Comparison of ENCODE assay signal across 1 cellular context in the genomic region with DNA sequence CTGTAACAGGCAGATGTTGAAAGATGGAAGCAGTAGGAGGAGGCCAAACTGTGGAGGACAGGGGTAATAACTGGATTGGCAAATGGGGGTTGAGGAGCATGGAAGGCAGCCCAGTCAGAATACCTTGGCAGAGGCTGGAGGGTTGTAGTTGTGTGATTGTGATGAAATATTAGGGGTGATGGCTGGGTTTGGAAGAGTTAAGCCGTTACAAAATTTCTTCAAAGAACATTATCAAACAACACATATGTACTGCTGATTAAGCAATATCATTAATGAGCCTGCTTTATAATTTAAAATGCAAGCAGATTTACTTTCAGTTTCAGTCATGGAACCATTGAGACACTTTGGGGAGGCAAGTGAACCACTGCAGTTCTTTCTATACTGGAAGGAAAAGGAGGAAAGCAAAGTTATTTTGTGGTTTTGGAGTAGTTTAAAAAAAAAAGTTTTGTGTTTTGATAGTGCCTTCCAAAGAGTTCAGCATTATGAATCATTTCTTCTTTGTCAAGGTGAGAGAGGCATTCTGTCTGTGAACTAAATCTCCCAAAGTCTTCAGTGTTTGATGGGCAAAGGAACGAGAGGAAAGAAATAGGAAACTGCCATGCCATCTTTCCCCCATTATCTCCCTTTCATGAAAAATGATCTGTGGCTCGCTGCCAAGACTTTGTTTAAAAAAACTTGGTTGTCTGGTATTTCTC.
TF ChIP-seq lines count a peak whose summit lies in the region.

No MANE protein-coding gene starts in this region.

TF ChIP-seq in SK-N-SH treated with all-trans-retinoic acid at 6 μM for 48 hours, 23 proteins besides CTCF, POLR2A, EP300 and RAD21 (continued from another document):
- TF ChIP-seq, protein P1, sequence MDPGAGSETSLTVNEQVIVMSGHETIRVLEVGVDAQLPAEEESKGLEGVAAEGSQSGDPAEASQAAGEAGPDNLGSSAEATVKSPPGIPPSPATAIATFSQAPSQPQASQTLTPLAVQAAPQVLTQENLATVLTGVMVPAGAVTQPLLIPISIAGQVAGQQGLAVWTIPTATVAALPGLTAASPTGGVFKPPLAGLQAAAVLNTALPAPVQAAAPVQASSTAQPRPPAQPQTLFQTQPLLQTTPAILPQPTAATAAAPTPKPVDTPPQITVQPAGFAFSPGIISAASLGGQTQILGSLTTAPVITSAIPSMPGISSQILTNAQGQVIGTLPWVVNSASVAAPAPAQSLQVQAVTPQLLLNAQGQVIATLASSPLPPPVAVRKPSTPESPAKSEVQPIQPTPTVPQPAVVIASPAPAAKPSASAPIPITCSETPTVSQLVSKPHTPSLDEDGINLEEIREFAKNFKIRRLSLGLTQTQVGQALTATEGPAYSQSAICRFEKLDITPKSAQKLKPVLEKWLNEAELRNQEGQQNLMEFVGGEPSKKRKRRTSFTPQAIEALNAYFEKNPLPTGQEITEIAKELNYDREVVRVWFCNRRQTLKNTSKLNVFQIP (CRISPR knock-in tag; IDR thresholded peaks at IDR 0.05; ENCODE audit: borderline replicate concordance, low read depth), result peak; percentile 94
- TF ChIP-seq GLIS3 (CRISPR knock-in tag; IDR thresholded peaks at IDR 0.05) (no peak), PPARA (CRISPR knock-in tag; IDR thresholded peaks at IDR 0.05; ENCODE audit: borderline replicate concordance) (no peak), TCF4 (CRISPR knock-in tag; IDR thresholded peaks at IDR 0.05; ENCODE audit: borderline replicate concordance) (0 out of 2 replicates have a peak, but pooled peaks have one; percentile 79)
